In the genomic region with DNA sequence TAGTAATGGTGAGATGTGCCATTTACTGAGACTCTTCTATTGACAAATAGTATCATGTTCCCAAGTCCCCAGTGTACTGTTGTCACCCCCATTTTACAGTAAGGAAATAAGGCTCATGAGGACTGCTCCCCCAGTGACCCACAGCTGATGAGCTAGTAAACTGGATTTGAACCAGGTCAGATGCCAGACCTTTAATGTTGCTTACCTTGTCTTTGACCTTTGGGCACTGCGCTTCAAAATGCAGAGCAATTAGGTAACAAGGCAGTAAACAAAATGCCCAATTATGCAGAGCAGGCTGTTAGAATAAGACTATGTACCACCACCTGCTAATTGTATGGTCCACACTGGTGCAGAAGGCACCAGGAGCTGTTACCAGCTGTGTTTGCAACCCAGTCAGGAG, we compare ENCODE assay signal across 23 cellular contexts.
"Had no signal": no experiment of that assay in that cellular context is flagged by ENCODE, and none has a peak within 500 bp of the region (broad histone marks: within the 10 kb centered on the region; RNA-seq: fewer than 3 reads in every experiment).

No MANE protein-coding gene starts in this region.

- H3K27ac ChIP-seq: cardiac muscle cell, foreskin keratinocyte, hepatocyte had no signal

- H3K36me3 ChIP-seq: cardiac muscle cell, sigmoid colon, thyroid gland had no signal

- H3K4me3 ChIP-seq: cardiac muscle cell, hepatocyte, mucosa of descending colon, sigmoid colon, thyroid gland had no signal

- H3K9me3 ChIP-seq: mucosa of descending colon, sigmoid colon, thyroid gland had no signal

- H2AFZ ChIP-seq: hepatocyte had no signal

- DNase-seq: activated CD4-positive, alpha-beta T cell treated with anti-CD3 and anti-CD28 coated beads for 1 hour; activated CD4-positive, alpha-beta T cell treated with anti-CD3 and anti-CD28 coated beads, Interleukin-2, amount 50 U/mL, for 1 hour; activated CD8-positive, alpha-beta T cell treated with anti-CD3 and anti-CD28 coated beads, Interleukin-2, amount 10 ng/mL, durations not matched to agents 7 days and 5 days; activated effector memory CD4-positive, alpha-beta T cell treated with Interleukin-2 at 50 U/mL for 16 hours; activated naive CD4-positive, alpha-beta T cell treated with anti-CD3 and anti-CD28 coated beads for 36 hours; activated naive CD8-positive, alpha-beta T cell treated with anti-CD3 and anti-CD28 coated beads, Interleukin-2, amount 10 ng/mL, durations not matched to agents 7 days and 5 days; activated T-cell treated with anti-CD3 and anti-CD28 coated beads, Interleukin-2, amount 50 U/mL, for 72 hours; effector CD4-positive, alpha-beta T cell; erythroblast; foreskin keratinocyte; immature natural killer cell; kidney glomerular epithelial cell; mesendoderm; mucosa of descending colon; nephron progenitor cell; nucleus accumbens; stimulated activated CD4-positive, alpha-beta T cell treated with anti-CD3 and anti-CD28 coated beads, Interleukin-4, amount 100 ng/mL, for 24 hours; stimulated activated naive CD8-positive, alpha-beta T cell treated with anti-CD3 and anti-CD28 coated beads, Interleukin-15, Interleukin-2, amounts not matched to agents 100 U/mL and 50 U/mL, for 24 hours; T-cell had no signal

- H3K27me3 ChIP-seq: cardiac muscle cell, foreskin keratinocyte, hepatocyte, sigmoid colon, thyroid gland had no signal

- H3K4me2 ChIP-seq: hepatocyte had no signal

- H3K4me1 ChIP-seq: thyroid gland had no signal

- ATAC-seq: activated CD8-positive, alpha-beta T cell treated with anti-CD3 and anti-CD28 coated beads, Interleukin-2, amount 10 ng/mL, durations not matched to agents 7 days and 5 days; activated T-cell treated with anti-CD3 and anti-CD28 coated beads, Interleukin-2, amount 50 U/mL, for 72 hours; foreskin keratinocyte; mucosa of descending colon; stimulated activated naive CD8-positive, alpha-beta T cell treated with anti-CD3 and anti-CD28 coated beads, Interleukin-15, Interleukin-2, amounts not matched to agents 100 U/mL and 50 U/mL, for 24 hours; T-cell had no signal
